29 cellular contexts compared by ENCODE assay signal in the genomic region with DNA sequence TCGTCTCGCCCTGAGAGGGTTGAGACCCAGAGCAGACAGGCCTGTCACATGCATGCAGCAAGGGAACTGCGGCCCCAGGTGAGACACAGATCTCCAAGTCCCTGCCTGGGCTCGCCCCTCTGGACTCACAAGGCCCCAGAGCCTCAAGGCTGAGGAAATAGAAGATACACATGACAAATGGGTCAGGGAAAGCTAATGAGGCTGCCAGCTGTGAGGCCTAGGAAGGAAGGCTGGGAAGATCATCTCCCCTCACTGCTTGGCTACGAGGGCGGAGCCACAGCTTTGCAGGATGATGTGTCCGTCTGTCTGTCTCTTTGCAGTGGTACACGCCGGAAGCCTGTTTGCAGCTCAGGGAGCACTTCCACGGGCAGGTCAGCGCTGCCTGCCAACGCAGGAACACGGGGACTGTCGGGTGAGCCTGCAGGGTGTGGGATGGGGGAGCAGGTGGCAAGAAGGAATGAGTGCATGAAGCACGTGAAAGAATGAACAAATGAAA. TPM values are rescaled to one million over a fixed set of nuclear protein-coding genes. Genes with fewer than 3 reads are reported as not detected.
DNase-seq lines count a peak whose midpoint lies in the region; ATAC-seq and TF ChIP-seq lines count a peak whose summit lies in the region.
"Had no signal": no experiment of that assay in that cellular context is flagged by ENCODE, and none has a peak within 500 bp of the region (broad histone marks: within the 10 kb centered on the region; RNA-seq: fewer than 3 reads in every experiment).

No MANE protein-coding gene starts in this region.

- H3K4me3 Mint-ChIP-seq in type B pancreatic cell, result peak overlapping the region; percentile 12
- H3K4me3 Mint-ChIP-seq: activated naive CD8-positive, alpha-beta T cell; CD8-positive, alpha-beta T cell; natural killer cell had no signal

- H3K27ac Mint-ChIP-seq in type B pancreatic cell, result peak overlapping the region; percentile 80
- H3K27ac Mint-ChIP-seq: activated naive CD8-positive, alpha-beta T cell; CD8-positive, alpha-beta T cell had no signal

- no peaks in the 10 kb centered on the region for H3K9me3 Mint-ChIP-seq in type B pancreatic cell
- H3K9me3 Mint-ChIP-seq: CD8-positive, alpha-beta T cell; natural killer cell had no signal

- peaks cover 6% of the 10 kb centered on the region for H3K36me3 Mint-ChIP-seq in type B pancreatic cell
- H3K36me3 Mint-ChIP-seq: activated naive CD8-positive, alpha-beta T cell; CD8-positive, alpha-beta T cell; natural killer cell had no signal

- H3K9me3 ChIP-seq in body of pancreas, result no peaks in the 10 kb centered on the region
- H3K9me3 ChIP-seq: esophagus squamous epithelium, ovary, right atrium auricular region, SK-N-SH had no signal

- TF ChIP-seq CTCF in VCaP (conservative IDR thresholded peaks at IDR 0.05), result no peak
- no peak for TF ChIP-seq CTCF in type B pancreatic cell (conservative IDR thresholded peaks at IDR 0.05)
- no peak for TF ChIP-seq CTCF in body of pancreas (IDR thresholded peaks at IDR 0.05)

- H3K27me3 Mint-ChIP-seq in type B pancreatic cell, result no peaks in the 10 kb centered on the region
- H3K27me3 Mint-ChIP-seq: activated naive CD8-positive, alpha-beta T cell had no signal

- H3K4me3 ChIP-seq in body of pancreas, result no peak overlapping the region
- H3K4me3 ChIP-seq: esophagus squamous epithelium, GM23248, hepatocyte, ovary, right atrium auricular region had no signal

- intact Hi-C loops in body of pancreas (cut with DNase I), result no loop called here

- DNase-seq in NCI-H2171 treated with DMSO at 0.1 percent for 48 hours (lab: John Stamatoyannopoulos, UW), result peak; percentile 43
- no peak for DNase-seq in NCI-H2171 (lab: John Stamatoyannopoulos, UW)
- peak; percentile 51 for DNase-seq in iPS-NIHi11 (ENCODE audit: low spot score)
- no peak for DNase-seq in type B pancreatic cell (ENCODE audit: extremely low spot score, unreplicated experiment)
- no peak for DNase-seq in body of pancreas
- DNase-seq in stimulated activated CD4-positive, alpha-beta T cell treated with anti-CD3 and anti-CD28 coated beads, Interleukin-2, amount 100 ng/mL, for 48 hours, result no peak
- DNase-seq: activated CD4-positive, alpha-beta T cell treated with anti-CD3 and anti-CD28 coated beads, Interleukin-2, amount 50 U/mL, for 4 hours; activated CD8-positive, alpha-beta memory T cell treated with anti-CD3 and anti-CD28 coated beads, Interleukin-2, amount 50 U/mL, for 48 hours; CD8-positive, alpha-beta T cell; effector memory CD4-positive, alpha-beta T cell; esophagus squamous epithelium; GDM1; GM23248; KG1; natural killer cell; NCI-H1436; NCI-H2107; NCI-H524 treated with DMSO at 0.1 percent for 48 hours; ovary; SK-N-SH; stimulated activated naive CD8-positive, alpha-beta T cell treated with anti-CD3 and anti-CD28 coated beads, Interleukin-15, Interleukin-2, amounts not matched to agents 100 U/mL and 50 U/mL, for 24 hours; T-helper 2 cell had no signal

- H3K36me3 ChIP-seq in body of pancreas (replicated peaks in 1 of 2; ENCODE audit: insufficient read depth in 1 of 2, low read depth in 2 of 2), result no peaks in the 10 kb centered on the region
- H3K36me3 ChIP-seq: ovary, right atrium auricular region had no signal

- H3K27me3 ChIP-seq in body of pancreas, result no peaks in the 10 kb centered on the region
- H3K27me3 ChIP-seq: esophagus squamous epithelium, hepatocyte, ovary, right atrium auricular region had no signal

- ATAC-seq in body of pancreas, result no peak
- no peak for ATAC-seq in GM21737 (IDR thresholded peaks at IDR 0.05; ENCODE audit: unreplicated experiment)
- ATAC-seq: CD8-positive, alpha-beta T cell; natural killer cell; stimulated activated naive CD8-positive, alpha-beta T cell treated with anti-CD3 and anti-CD28 coated beads, Interleukin-15, Interleukin-2, amounts not matched to agents 100 U/mL and 50 U/mL, for 24 hours had no signal

- peaks cover 24% of the 10 kb centered on the region for H3K4me1 ChIP-seq in body of pancreas

- H3K27ac ChIP-seq in VCaP (peak overlapping the region; percentile 99), body of pancreas (no peak overlapping the region)
- H3K27ac ChIP-seq: 22Rv1, esophagus squamous epithelium, GM23248, hepatocyte, ovary, right atrium auricular region had no signal

- 80 to 82% methylated on average over 13 to 15 of the region's 15 CpGs for WGBS in body of pancreas, 2 donors

- H3K4me1 Mint-ChIP-seq in type B pancreatic cell (ENCODE audit: unreplicated experiment), result peaks cover 30% of the 10 kb centered on the region

- no peak for TF ChIP-seq POLR2A in body of pancreas (IDR thresholded peaks at IDR 0.05)

RNA-seq across cellular contexts. Expression of a gene that starts 4.5 kb away (rescaled TPM):
- 6.8 and 18.4 TPM in 2 replicates for total RNA-seq in type B pancreatic cell (ENCODE audit: low replicate concordance)
- 1 to 10 TPM; 1.3 to 3.1 TPM for total RNA-seq in body of pancreas

RNA-seq across cellular contexts. Expression of a gene that starts 8.0 kb away (rescaled TPM):
- total RNA-seq in type B pancreatic cell (ENCODE audit: low replicate concordance) (0.93 and 1.5 TPM in 2 replicates), body of pancreas (under 1 TPM; 0.26 to 0.33 TPM)
- total RNA-seq: esophagus squamous epithelium, GM23248, hepatocyte, HT-29, right atrium auricular region had no signal

RNA-seq across cellular contexts. Expression of a gene that starts 30.5 kb away (rescaled TPM):
- 61.2 and 71.6 TPM in 2 replicates for total RNA-seq in type B pancreatic cell (ENCODE audit: low replicate concordance)
- 10 to 100 TPM; 28.3 to 71.2 TPM for total RNA-seq in body of pancreas

Comparison
In these comparisons a context has a peak if more than half of its experiments do, and no peak if none do; other contexts are left out.
1. DNase-seq: peak in NCI-H2171 treated with DMSO at 0.1 percent for 48 hours (single experiment) and iPS-NIHi11 (single experiment); none in NCI-H2171 (single experiment), type B pancreatic cell (single experiment), body of pancreas (0 of 4) and stimulated activated CD4-positive, alpha-beta T cell treated with anti-CD3 and anti-CD28 coated beads, Interleukin-2, amount 100 ng/mL, for 48 hours (0 of 2).